Comparison of ENCODE assay signal across 8 cellular contexts in genomic region chr20:38804682-38805501, GRCh38. TPM values are rescaled to one million over a fixed set of nuclear protein-coding genes. Genes with fewer than 3 reads are reported as not detected.
A peak's percentile ranks its signal among the peaks of the same experiment; 100 is the strongest.
DNase-seq lines count a peak whose midpoint lies in the region; ATAC-seq, FAIRE-seq and TF ChIP-seq lines count a peak whose summit lies in the region.

No MANE protein-coding gene starts in this region.

- no peak overlapping the region for H3K9ac ChIP-seq in astrocyte (ENCODE audit: low read length)

- H3K27ac Mint-ChIP-seq in CD4-positive, alpha-beta memory T cell: peak overlapping the region; percentile 97 to 100 (median 99)
- peak overlapping the region; percentile 96 for H3K27ac Mint-ChIP-seq in T-helper 2 cell treated with Interferon-gamma antibody and Interleukin-4, amounts not matched to agents 5 μg/mL and 100 μg/mL, for 36 hours
- H3K27ac Mint-ChIP-seq in astrocyte (ENCODE audit: unreplicated experiment): no peak overlapping the region

- intact Hi-C loops in CD4-positive, alpha-beta memory T cell (cut with micrococcal nuclease): loop anchor here (1.0 to 5.0 kb wide), 5 partner anchors 57 to 157 kb away; partner anchors contain the start of genes ACTR5 and DHX35

- POLR2A ChIA-PET in CD4-positive, alpha-beta memory T cell (lab: Charles Lee; ENCODE audit: partially characterized antibody): interaction anchor here (0.8 to 7.0 kb wide), 22 partner anchors 11 to 157 kb away, joined by 3 to 185 read pairs (median 7); partner anchors contain the start of genes ACTR5, DHX35 and FAM83D

- H3K4me3 ChIP-seq in CD4-positive, alpha-beta memory T cell (ENCODE audit: low read length in 2 of 2): peak overlapping the region; percentile 76 to 94
- H3K4me3 ChIP-seq in astrocyte (ENCODE audit: insufficient read depth, low read depth, low read length): peak overlapping the region; percentile 37

- peak overlapping the region; percentile 96 for H3K27ac ChIP-seq in CD4-positive, alpha-beta memory T cell (ENCODE audit: low read depth, low read length)
- no peak overlapping the region for H3K27ac ChIP-seq in astrocyte (ENCODE audit: low read depth, low read length)

- no peaks in the 10 kb centered on the region for H3K79me2 ChIP-seq in astrocyte (ENCODE audit: insufficient read depth, low read length)

- peaks cover under 1 to 35% of the 10 kb centered on the region in 2 donors for H3K36me3 Mint-ChIP-seq in CD4-positive, alpha-beta memory T cell
- peaks cover 24% of the 10 kb centered on the region for H3K36me3 Mint-ChIP-seq in T-helper 2 cell treated with Interferon-gamma antibody and Interleukin-4, amounts not matched to agents 5 μg/mL and 100 μg/mL, for 36 hours (ENCODE audit: low read depth)
- H3K36me3 Mint-ChIP-seq in astrocyte (ENCODE audit: low read depth, unreplicated experiment): no peaks in the 10 kb centered on the region

- peak; percentile 40 for ATAC-seq in HG02678 (IDR thresholded peaks at IDR 0.05; ENCODE audit: unreplicated experiment)

- CTCF ChIA-PET in CD4-positive, alpha-beta memory T cell (lab: Charles Lee; ENCODE audit: partially characterized antibody): interaction anchor here (0.7 to 7.3 kb wide), 15 partner anchors 14 to 157 kb away, joined by 3 to 114 read pairs (median 4); partner anchors contain the start of gene DHX35

- H4K20me1 ChIP-seq in astrocyte (ENCODE audit: insufficient read depth, low read length): no peaks in the 10 kb centered on the region

- no peaks in the 10 kb centered on the region for H3K9me3 ChIP-seq in CD4-positive, alpha-beta memory T cell (ENCODE audit: control insufficient read depth in 1 of 2, low read length in 2 of 2)
- H3K9me3 ChIP-seq in astrocyte (ENCODE audit: insufficient read depth, low read depth, low read length): no peaks in the 10 kb centered on the region

- no peaks in the 10 kb centered on the region for H3K9me3 Mint-ChIP-seq in CD4-positive, alpha-beta memory T cell
- H3K9me3 Mint-ChIP-seq in T-helper 2 cell treated with Interferon-gamma antibody and Interleukin-4, amounts not matched to agents 5 μg/mL and 100 μg/mL, for 36 hours: no peaks in the 10 kb centered on the region
- no peaks in the 10 kb centered on the region for H3K9me3 Mint-ChIP-seq in astrocyte (ENCODE audit: unreplicated experiment)

- TF ChIP-seq CTCF in astrocyte (IDR thresholded peaks at IDR 0.05; ENCODE audit: insufficient read depth, low read depth, low read length): no peak

- no peaks in the 10 kb centered on the region for H3K36me3 ChIP-seq in CD4-positive, alpha-beta memory T cell (ENCODE audit: insufficient read depth, low read length)
- no peaks in the 10 kb centered on the region for H3K36me3 ChIP-seq in astrocyte (ENCODE audit: insufficient read depth, low read length)

- DNase-seq in CD4-positive, alpha-beta memory T cell: peak; percentile 88 to 92 (median 91)
- DNase-seq in T-helper 2 cell treated with Interferon-gamma antibody and Interleukin-4, amounts not matched to agents 5 μg/mL and 100 μg/mL, for 36 hours (ENCODE audit: low spot score): peak; percentile 78
- DNase-seq in astrocyte (ENCODE audit: low read depth) (no peak), lung microvascular endothelial cell (ENCODE audit: low read depth in 2 of 2) (peak; percentile 89 to 91), cortex of kidney (lab: John Stamatoyannopoulos, UW) (no peak), NCI-H2196 (lab: John Stamatoyannopoulos, UW; ENCODE audit: unreplicated experiment) (no peak)
- peak; percentile 35 for DNase-seq in stimulated activated CD8-positive, alpha-beta memory T cell treated with anti-CD3 and anti-CD28 coated beads, Interleukin-15, amount 100 ng/mL, for 24 hours (ENCODE audit: low read depth)

- no peak for FAIRE-seq in astrocyte (lab: Jason Lieb, UNC)

- no peaks in the 10 kb centered on the region for H3K27me3 ChIP-seq in CD4-positive, alpha-beta memory T cell (ENCODE audit: insufficient read depth, low read length)
- H3K27me3 ChIP-seq in astrocyte (ENCODE audit: insufficient read depth, low read length): peaks cover 22% of the 10 kb centered on the region

- peak overlapping the region; percentile 71 for H2AFZ ChIP-seq in astrocyte (ENCODE audit: low read depth, low read length)

- H3K27me3 Mint-ChIP-seq in CD4-positive, alpha-beta memory T cell: no peaks in the 10 kb centered on the region
- H3K27me3 Mint-ChIP-seq in T-helper 2 cell treated with Interferon-gamma antibody and Interleukin-4, amounts not matched to agents 5 μg/mL and 100 μg/mL, for 36 hours (ENCODE audit: low read depth): no peaks in the 10 kb centered on the region
- H3K27me3 Mint-ChIP-seq in astrocyte (ENCODE audit: low read depth, unreplicated experiment): peaks cover 18% of the 10 kb centered on the region

- H3K4me1 Mint-ChIP-seq in CD4-positive, alpha-beta memory T cell: peaks cover 38 to 52% (median 46%) of the 10 kb centered on the region in 4 donors
- peaks cover 41% of the 10 kb centered on the region for H3K4me1 Mint-ChIP-seq in T-helper 2 cell treated with Interferon-gamma antibody and Interleukin-4, amounts not matched to agents 5 μg/mL and 100 μg/mL, for 36 hours (ENCODE audit: low read depth)
- H3K4me1 Mint-ChIP-seq in astrocyte (ENCODE audit: low read depth, unreplicated experiment): peaks cover 8% of the 10 kb centered on the region

- H3K4me3 Mint-ChIP-seq in CD4-positive, alpha-beta memory T cell: peak overlapping the region; percentile 82 to 94 (median 90)
- H3K4me3 Mint-ChIP-seq in T-helper 2 cell treated with Interferon-gamma antibody and Interleukin-4, amounts not matched to agents 5 μg/mL and 100 μg/mL, for 36 hours: peak overlapping the region; percentile 96
- H3K4me3 Mint-ChIP-seq in astrocyte (ENCODE audit: unreplicated experiment): peak overlapping the region; percentile 82

- H3K4me1 ChIP-seq in CD4-positive, alpha-beta memory T cell (ENCODE audit: insufficient read depth, low read length): peaks cover 56% of the 10 kb centered on the region
- peaks cover 7% of the 10 kb centered on the region for H3K4me1 ChIP-seq in astrocyte (ENCODE audit: insufficient read depth, low read length)

- peak overlapping the region; percentile 86 for H3K4me2 ChIP-seq in astrocyte (ENCODE audit: low read length)

RNA-seq across cellular contexts. Expression of gene PPP1R16B, which starts 0.6 kb away (rescaled TPM):
- total RNA-seq in CD4-positive, alpha-beta memory T cell: 10 to 100 TPM; 54.3 to 55.1 TPM
- polyA plus RNA-seq in CD4-positive, alpha-beta memory T cell: 10 to 100 TPM; 17.3 to 36.7 TPM
- total RNA-seq in astrocyte (0.41 and 0.68 TPM in 2 replicates), lung microvascular endothelial cell (163 and 169 TPM in 2 replicates)

RNA-seq across cellular contexts. Expression of gene ACTR5, which starts 56.6 kb away (rescaled TPM):
- total RNA-seq in CD4-positive, alpha-beta memory T cell: 10 to 100 TPM; 16.9 to 17.4 TPM
- 10 to 100 TPM in 1 of 2 donors, 1 to 10 TPM in 1; 8.7 to 10.5 TPM for polyA plus RNA-seq in CD4-positive, alpha-beta memory T cell
- total RNA-seq in astrocyte (3.7 and 4.0 TPM in 2 replicates), lung microvascular endothelial cell (4.1 and 4.8 TPM in 2 replicates)

Comparison
In these comparisons a context has a peak if more than half of its experiments do, and no peak if none do; other contexts are left out.
1. DNase-seq: peak in CD4-positive, alpha-beta memory T cell (5 of 5), T-helper 2 cell treated with Interferon-gamma antibody and Interleukin-4, amounts not matched to agents 5 μg/mL and 100 μg/mL, for 36 hours (single experiment), lung microvascular endothelial cell (2 of 2) and stimulated activated CD8-positive, alpha-beta memory T cell treated with anti-CD3 and anti-CD28 coated beads, Interleukin-15, amount 100 ng/mL, for 24 hours (single experiment); none in astrocyte (single experiment), cortex of kidney (single experiment) and NCI-H2196 (single experiment).
2. RNA of gene PPP1R16B, which starts 0.6 kb away (total RNA-seq): 163 to 169 TPM in lung microvascular endothelial cell and 54.3 to 55.1 TPM in CD4-positive, alpha-beta memory T cell; 0.41 to 0.68 TPM in astrocyte; every median in the first group is over 10 times any median in the second.
3. Peak in every context shown above with its lines, with median percentiles within 50 percentile points of each other: H3K4me3 Mint-ChIP-seq.